1 cellular context compared by ENCODE assay signal in genomic region chr20:22523499-22524392, GRCh38.
TF ChIP-seq lines count a peak whose summit lies in the region.

No MANE protein-coding gene starts in this region.

TF ChIP-seq in HepG2, 621 proteins besides CTCF, POLR2A, EP300 and RAD21 (continued from another document and continues in another):
- TF ChIP-seq, protein P1, sequence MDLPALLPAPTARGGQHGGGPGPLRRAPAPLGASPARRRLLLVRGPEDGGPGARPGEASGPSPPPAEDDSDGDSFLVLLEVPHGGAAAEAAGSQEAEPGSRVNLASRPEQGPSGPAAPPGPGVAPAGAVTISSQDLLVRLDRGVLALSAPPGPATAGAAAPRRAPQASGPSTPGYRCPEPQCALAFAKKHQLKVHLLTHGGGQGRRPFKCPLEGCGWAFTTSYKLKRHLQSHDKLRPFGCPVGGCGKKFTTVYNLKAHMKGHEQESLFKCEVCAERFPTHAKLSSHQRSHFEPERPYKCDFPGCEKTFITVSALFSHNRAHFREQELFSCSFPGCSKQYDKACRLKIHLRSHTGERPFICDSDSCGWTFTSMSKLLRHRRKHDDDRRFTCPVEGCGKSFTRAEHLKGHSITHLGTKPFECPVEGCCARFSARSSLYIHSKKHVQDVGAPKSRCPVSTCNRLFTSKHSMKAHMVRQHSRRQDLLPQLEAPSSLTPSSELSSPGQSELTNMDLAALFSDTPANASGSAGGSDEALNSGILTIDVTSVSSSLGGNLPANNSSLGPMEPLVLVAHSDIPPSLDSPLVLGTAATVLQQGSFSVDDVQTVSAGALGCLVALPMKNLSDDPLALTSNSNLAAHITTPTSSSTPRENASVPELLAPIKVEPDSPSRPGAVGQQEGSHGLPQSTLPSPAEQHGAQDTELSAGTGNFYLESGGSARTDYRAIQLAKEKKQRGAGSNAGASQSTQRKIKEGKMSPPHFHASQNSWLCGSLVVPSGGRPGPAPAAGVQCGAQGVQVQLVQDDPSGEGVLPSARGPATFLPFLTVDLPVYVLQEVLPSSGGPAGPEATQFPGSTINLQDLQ (CRISPR knock-in tag; IDR thresholded peaks at IDR 0.05): no peak
- peak; percentile 93 for TF ChIP-seq ZNF781 (CRISPR knock-in tag; IDR thresholded peaks at IDR 0.05; ENCODE audit: borderline replicate concordance, not compliant biosample characterization)
- no peak for TF ChIP-seq IRF1 (CRISPR knock-in tag; IDR thresholded peaks at IDR 0.05; ENCODE audit: low read depth)
- no peak for TF ChIP-seq TBP (CRISPR knock-in tag; IDR thresholded peaks at IDR 0.05)
- TF ChIP-seq ZNF30 (CRISPR knock-in tag; IDR thresholded peaks at IDR 0.05): no peak; the same call in 1 of the 2 replicates
- peak; percentile 54 for TF ChIP-seq KLF6 (CRISPR knock-in tag; IDR thresholded peaks at IDR 0.05)
- TF ChIP-seq ZNF883 (CRISPR knock-in tag; IDR thresholded peaks at IDR 0.05; ENCODE audit: not compliant biosample characterization): peak; percentile 94
- no peak for TF ChIP-seq KLF15 (CRISPR knock-in tag; IDR thresholded peaks at IDR 0.05; ENCODE audit: borderline replicate concordance)
- peak; percentile 95 for TF ChIP-seq DMAP1 (CRISPR knock-in tag; IDR thresholded peaks at IDR 0.05)
- no peak for TF ChIP-seq ZNF432 (CRISPR knock-in tag; IDR thresholded peaks at IDR 0.05; ENCODE audit: borderline replicate concordance)
- no peak for TF ChIP-seq FOXM1 (CRISPR knock-in tag; IDR thresholded peaks at IDR 0.05)
- peak; percentile 91 for TF ChIP-seq ZNF749 (CRISPR knock-in tag; IDR thresholded peaks at IDR 0.05; ENCODE audit: borderline replicate concordance)
- TF ChIP-seq, protein P2, sequence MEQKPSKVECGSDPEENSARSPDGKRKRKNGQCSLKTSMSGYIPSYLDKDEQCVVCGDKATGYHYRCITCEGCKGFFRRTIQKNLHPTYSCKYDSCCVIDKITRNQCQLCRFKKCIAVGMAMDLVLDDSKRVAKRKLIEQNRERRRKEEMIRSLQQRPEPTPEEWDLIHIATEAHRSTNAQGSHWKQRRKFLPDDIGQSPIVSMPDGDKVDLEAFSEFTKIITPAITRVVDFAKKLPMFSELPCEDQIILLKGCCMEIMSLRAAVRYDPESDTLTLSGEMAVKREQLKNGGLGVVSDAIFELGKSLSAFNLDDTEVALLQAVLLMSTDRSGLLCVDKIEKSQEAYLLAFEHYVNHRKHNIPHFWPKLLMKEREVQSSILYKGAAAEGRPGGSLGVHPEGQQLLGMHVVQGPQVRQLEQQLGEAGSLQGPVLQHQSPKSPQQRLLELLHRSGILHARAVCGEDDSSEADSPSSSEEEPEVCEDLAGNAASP (CRISPR knock-in tag; IDR thresholded peaks at IDR 0.05; ENCODE audit: borderline replicate concordance): peak; percentile 86
- TF ChIP-seq BCL6 (CRISPR knock-in tag; IDR thresholded peaks at IDR 0.05): peak; percentile 72
- TF ChIP-seq ZNF850 (CRISPR knock-in tag; conservative IDR thresholded peaks at IDR 0.05): no peak
- peak; percentile 88 for TF ChIP-seq HNF1B (CRISPR knock-in tag; IDR thresholded peaks at IDR 0.05)
- TF ChIP-seq TP53 (CRISPR knock-in tag; conservative IDR thresholded peaks at IDR 0.05): peak; percentile 89; the same call in 1 of the 2 replicates
- peak; percentile 89; the same call in 1 of the 2 replicates for TF ChIP-seq ZNF230 (CRISPR knock-in tag; IDR thresholded peaks at IDR 0.05)
- TF ChIP-seq, protein P3, sequence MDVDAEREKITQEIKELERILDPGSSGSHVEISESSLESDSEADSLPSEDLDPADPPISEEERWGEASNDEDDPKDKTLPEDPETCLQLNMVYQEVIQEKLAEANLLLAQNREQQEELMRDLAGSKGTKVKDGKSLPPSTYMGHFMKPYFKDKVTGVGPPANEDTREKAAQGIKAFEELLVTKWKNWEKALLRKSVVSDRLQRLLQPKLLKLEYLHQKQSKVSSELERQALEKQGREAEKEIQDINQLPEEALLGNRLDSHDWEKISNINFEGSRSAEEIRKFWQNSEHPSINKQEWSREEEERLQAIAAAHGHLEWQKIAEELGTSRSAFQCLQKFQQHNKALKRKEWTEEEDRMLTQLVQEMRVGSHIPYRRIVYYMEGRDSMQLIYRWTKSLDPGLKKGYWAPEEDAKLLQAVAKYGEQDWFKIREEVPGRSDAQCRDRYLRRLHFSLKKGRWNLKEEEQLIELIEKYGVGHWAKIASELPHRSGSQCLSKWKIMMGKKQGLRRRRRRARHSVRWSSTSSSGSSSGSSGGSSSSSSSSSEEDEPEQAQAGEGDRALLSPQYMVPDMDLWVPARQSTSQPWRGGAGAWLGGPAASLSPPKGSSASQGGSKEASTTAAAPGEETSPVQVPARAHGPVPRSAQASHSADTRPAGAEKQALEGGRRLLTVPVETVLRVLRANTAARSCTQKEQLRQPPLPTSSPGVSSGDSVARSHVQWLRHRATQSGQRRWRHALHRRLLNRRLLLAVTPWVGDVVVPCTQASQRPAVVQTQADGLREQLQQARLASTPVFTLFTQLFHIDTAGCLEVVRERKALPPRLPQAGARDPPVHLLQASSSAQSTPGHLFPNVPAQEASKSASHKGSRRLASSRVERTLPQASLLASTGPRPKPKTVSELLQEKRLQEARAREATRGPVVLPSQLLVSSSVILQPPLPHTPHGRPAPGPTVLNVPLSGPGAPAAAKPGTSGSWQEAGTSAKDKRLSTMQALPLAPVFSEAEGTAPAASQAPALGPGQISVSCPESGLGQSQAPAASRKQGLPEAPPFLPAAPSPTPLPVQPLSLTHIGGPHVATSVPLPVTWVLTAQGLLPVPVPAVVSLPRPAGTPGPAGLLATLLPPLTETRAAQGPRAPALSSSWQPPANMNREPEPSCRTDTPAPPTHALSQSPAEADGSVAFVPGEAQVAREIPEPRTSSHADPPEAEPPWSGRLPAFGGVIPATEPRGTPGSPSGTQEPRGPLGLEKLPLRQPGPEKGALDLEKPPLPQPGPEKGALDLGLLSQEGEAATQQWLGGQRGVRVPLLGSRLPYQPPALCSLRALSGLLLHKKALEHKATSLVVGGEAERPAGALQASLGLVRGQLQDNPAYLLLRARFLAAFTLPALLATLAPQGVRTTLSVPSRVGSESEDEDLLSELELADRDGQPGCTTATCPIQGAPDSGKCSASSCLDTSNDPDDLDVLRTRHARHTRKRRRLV (CRISPR knock-in tag; IDR thresholded peaks at IDR 0.05): peak; percentile 81; the same call in 1 of the 2 replicates
- TF ChIP-seq, protein P4, sequence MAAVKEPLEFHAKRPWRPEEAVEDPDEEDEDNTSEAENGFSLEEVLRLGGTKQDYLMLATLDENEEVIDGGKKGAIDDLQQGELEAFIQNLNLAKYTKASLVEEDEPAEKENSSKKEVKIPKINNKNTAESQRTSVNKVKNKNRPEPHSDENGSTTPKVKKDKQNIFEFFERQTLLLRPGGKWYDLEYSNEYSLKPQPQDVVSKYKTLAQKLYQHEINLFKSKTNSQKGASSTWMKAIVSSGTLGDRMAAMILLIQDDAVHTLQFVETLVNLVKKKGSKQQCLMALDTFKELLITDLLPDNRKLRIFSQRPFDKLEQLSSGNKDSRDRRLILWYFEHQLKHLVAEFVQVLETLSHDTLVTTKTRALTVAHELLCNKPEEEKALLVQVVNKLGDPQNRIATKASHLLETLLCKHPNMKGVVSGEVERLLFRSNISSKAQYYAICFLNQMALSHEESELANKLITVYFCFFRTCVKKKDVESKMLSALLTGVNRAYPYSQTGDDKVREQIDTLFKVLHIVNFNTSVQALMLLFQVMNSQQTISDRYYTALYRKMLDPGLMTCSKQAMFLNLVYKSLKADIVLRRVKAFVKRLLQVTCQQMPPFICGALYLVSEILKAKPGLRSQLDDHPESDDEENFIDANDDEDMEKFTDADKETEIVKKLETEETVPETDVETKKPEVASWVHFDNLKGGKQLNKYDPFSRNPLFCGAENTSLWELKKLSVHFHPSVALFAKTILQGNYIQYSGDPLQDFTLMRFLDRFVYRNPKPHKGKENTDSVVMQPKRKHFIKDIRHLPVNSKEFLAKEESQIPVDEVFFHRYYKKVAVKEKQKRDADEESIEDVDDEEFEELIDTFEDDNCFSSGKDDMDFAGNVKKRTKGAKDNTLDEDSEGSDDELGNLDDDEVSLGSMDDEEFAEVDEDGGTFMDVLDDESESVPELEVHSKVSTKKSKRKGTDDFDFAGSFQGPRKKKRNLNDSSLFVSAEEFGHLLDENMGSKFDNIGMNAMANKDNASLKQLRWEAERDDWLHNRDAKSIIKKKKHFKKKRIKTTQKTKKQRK (IDR thresholded peaks at IDR 0.05; ENCODE audit: low read length): no peak
- TF ChIP-seq ZNF572 (CRISPR knock-in tag; IDR thresholded peaks at IDR 0.05): no peak
- no peak for TF ChIP-seq ZNF562 (CRISPR knock-in tag; IDR thresholded peaks at IDR 0.05; ENCODE audit: borderline replicate concordance)
- TF ChIP-seq ZNF614 (CRISPR knock-in tag; IDR thresholded peaks at IDR 0.05; ENCODE audit: borderline replicate concordance): peak; percentile 92
- TF ChIP-seq ZSCAN5A (CRISPR knock-in tag; IDR thresholded peaks at IDR 0.05; ENCODE audit: borderline replicate concordance): peak; percentile 88; the same call in 1 of the 2 replicates
- TF ChIP-seq TARDBP (CRISPR knock-in tag; IDR thresholded peaks at IDR 0.05): peak; percentile 83
- TF ChIP-seq XRCC5 (optimal IDR thresholded peaks at IDR 0.05; ENCODE audit: low read length): peak; percentile 87
- TF ChIP-seq CCAR2 (optimal IDR thresholded peaks at IDR 0.05; ENCODE audit: low read depth, low read length): peak; percentile 88
- no peak for TF ChIP-seq ZBTB14 (CRISPR knock-in tag; IDR thresholded peaks at IDR 0.05)
- TF ChIP-seq PAWR (CRISPR knock-in tag; IDR thresholded peaks at IDR 0.05; ENCODE audit: borderline replicate concordance): peak; percentile 93
- peak; percentile 98 for TF ChIP-seq GATAD2A (CRISPR knock-in tag; IDR thresholded peaks at IDR 0.05)
- TF ChIP-seq HOXD1 (CRISPR knock-in tag; IDR thresholded peaks at IDR 0.05): no peak
- TF ChIP-seq MIER2 (CRISPR knock-in tag; IDR thresholded peaks at IDR 0.05): peak; percentile 52
- no peak for TF ChIP-seq ETS1 (CRISPR knock-in tag; IDR thresholded peaks at IDR 0.05)
